ENCODE assay signal across 18 cellular contexts in genomic region chr20:14536738-14537137, GRCh38.
A peak's percentile ranks its signal among the peaks of the same experiment; 100 is the strongest.
DNase-seq lines count a peak whose midpoint lies in the region; ATAC-seq, FAIRE-seq and TF ChIP-seq lines count a peak whose summit lies in the region.
"Had no signal": no experiment of that assay in that cellular context is flagged by ENCODE, and none has a peak within 500 bp of the region (broad histone marks: within the 10 kb centered on the region; RNA-seq: fewer than 3 reads in every experiment).

No MANE protein-coding gene starts in this region.

- H3K4me1 ChIP-seq in Peyer's patch (no peaks in the 10 kb centered on the region), body of pancreas (no peaks in the 10 kb centered on the region)
- H3K4me1 ChIP-seq: SJSA1 had no signal

- FAIRE-seq in GM12892 (lab: Jason Lieb, UNC) (peak; percentile 51), bronchial epithelial cell (lab: Jason Lieb, UNC) (no peak)
- FAIRE-seq: H1 had no signal

- H3K9me3 ChIP-seq in Peyer's patch (no peaks in the 10 kb centered on the region), body of pancreas (no peaks in the 10 kb centered on the region)
- H3K9me3 ChIP-seq: SJSA1 had no signal

- H3K27ac ChIP-seq in Peyer's patch (no peak overlapping the region), body of pancreas (no peak overlapping the region)
- H3K27ac ChIP-seq: SJSA1 had no signal

- 26 to 50% methylated on average over 1 of the region's 1 CpG for WGBS in body of pancreas, 2 donors

- H3K36me3 ChIP-seq in bronchial epithelial cell (ENCODE audit: control insufficient read depth, insufficient read depth, low read length) (no peaks in the 10 kb centered on the region), Peyer's patch (no peaks in the 10 kb centered on the region), body of pancreas (replicated peaks in 1 of 2; ENCODE audit: insufficient read depth in 1 of 2, low read depth in 2 of 2) (no peaks in the 10 kb centered on the region)
- H3K36me3 ChIP-seq: SJSA1 had no signal

- ATAC-seq in HG03045 (IDR thresholded peaks at IDR 0.05; ENCODE audit: unreplicated experiment) (no peak), body of pancreas (no peak)

- no peak for TF ChIP-seq POLR2A in GM12892 (IDR thresholded peaks at IDR 0.05; ENCODE audit: low read depth, low read length)
- TF ChIP-seq POLR2A in Peyer's patch (IDR thresholded peaks at IDR 0.05) = no peak
- no peak for TF ChIP-seq POLR2A in body of pancreas (IDR thresholded peaks at IDR 0.05)

- H3K4me3 ChIP-seq in bronchial epithelial cell (ENCODE audit: low read depth, low read length) (no peak overlapping the region), Peyer's patch (no peak overlapping the region), body of pancreas (no peak overlapping the region)
- H3K4me3 ChIP-seq: SJSA1 had no signal

- TF ChIP-seq CTCF in bronchial epithelial cell (IDR thresholded peaks at IDR 0.05; ENCODE audit: insufficient read depth, low read length, severe bottlenecking) = no peak
- TF ChIP-seq CTCF in Peyer's patch (IDR thresholded peaks at IDR 0.05) = no peak
- TF ChIP-seq CTCF in body of pancreas (IDR thresholded peaks at IDR 0.05) = no peak

- intact Hi-C loops in body of pancreas (cut with DNase I) = no loop called here

- DNase-seq in GM12892 (ENCODE audit: insufficient read length) (no peak), NCI-H446 (lab: John Stamatoyannopoulos, UW) (peak; percentile 80 to 94), bronchial epithelial cell (ENCODE audit: low read depth) (peak; percentile 80), fibroblast of peridontal ligament (ENCODE audit: extremely low read depth) (peak; percentile 49), Peyer's patch (no peak), cortex of kidney (lab: John Stamatoyannopoulos, UW) (no peak), body of pancreas (no peak)
- DNase-seq: CD4-positive, CD25-positive, alpha-beta regulatory T cell; DND-41; GDM1; KBM-7; NCI-H2107; NCI-H345; OCI-M1; RPMI8226 had no signal

- no peaks in the 10 kb centered on the region for H3K27me3 ChIP-seq in bronchial epithelial cell (ENCODE audit: control insufficient read depth, insufficient read depth, low read length)
- no peaks in the 10 kb centered on the region for H3K27me3 ChIP-seq in Peyer's patch
- no peaks in the 10 kb centered on the region for H3K27me3 ChIP-seq in body of pancreas
- H3K27me3 ChIP-seq: SJSA1 had no signal

Comparison
In these comparisons a context has a peak if more than half of its experiments do, and no peak if none do; other contexts are left out.
1. DNase-seq: peak in NCI-H446 (2 of 2), bronchial epithelial cell (single experiment) and fibroblast of peridontal ligament (single experiment); none in GM12892 (single experiment), Peyer's patch (0 of 3), cortex of kidney (single experiment) and body of pancreas (0 of 4).